1 cellular context compared by ENCODE assay signal in the genomic region with DNA sequence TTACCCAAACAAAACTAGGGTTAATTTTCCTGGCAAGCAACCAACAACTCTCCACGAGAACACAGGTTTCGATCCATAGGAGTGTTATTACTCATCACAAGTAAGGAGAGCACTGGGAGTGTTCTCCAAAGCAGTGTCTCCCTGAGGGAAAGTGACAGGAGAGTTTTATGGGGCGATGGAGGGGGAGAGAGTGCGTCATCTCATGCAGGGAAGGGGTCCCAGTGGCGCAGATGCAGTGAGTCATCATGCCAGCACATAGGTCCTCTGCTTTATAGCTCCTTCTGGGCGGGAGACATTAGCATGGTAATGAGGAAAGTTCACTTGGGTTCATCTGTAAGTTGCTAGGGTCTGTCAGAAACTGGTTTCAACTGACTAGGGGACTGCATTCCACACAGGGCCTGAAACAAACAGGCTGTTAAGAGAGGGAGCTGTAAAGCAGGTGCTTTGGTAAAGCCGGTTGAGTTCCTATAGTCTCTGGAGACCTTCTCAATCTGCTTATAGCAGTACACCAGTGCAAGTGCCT.
A peak's percentile ranks its signal among the peaks of the same experiment; 100 is the strongest.
TF ChIP-seq lines count a peak whose summit lies in the region.

No MANE protein-coding gene starts in this region.

TF ChIP-seq in GM23338, 12 proteins besides CTCF, POLR2A, EP300 and RAD21:
- TF ChIP-seq, protein P1, sequence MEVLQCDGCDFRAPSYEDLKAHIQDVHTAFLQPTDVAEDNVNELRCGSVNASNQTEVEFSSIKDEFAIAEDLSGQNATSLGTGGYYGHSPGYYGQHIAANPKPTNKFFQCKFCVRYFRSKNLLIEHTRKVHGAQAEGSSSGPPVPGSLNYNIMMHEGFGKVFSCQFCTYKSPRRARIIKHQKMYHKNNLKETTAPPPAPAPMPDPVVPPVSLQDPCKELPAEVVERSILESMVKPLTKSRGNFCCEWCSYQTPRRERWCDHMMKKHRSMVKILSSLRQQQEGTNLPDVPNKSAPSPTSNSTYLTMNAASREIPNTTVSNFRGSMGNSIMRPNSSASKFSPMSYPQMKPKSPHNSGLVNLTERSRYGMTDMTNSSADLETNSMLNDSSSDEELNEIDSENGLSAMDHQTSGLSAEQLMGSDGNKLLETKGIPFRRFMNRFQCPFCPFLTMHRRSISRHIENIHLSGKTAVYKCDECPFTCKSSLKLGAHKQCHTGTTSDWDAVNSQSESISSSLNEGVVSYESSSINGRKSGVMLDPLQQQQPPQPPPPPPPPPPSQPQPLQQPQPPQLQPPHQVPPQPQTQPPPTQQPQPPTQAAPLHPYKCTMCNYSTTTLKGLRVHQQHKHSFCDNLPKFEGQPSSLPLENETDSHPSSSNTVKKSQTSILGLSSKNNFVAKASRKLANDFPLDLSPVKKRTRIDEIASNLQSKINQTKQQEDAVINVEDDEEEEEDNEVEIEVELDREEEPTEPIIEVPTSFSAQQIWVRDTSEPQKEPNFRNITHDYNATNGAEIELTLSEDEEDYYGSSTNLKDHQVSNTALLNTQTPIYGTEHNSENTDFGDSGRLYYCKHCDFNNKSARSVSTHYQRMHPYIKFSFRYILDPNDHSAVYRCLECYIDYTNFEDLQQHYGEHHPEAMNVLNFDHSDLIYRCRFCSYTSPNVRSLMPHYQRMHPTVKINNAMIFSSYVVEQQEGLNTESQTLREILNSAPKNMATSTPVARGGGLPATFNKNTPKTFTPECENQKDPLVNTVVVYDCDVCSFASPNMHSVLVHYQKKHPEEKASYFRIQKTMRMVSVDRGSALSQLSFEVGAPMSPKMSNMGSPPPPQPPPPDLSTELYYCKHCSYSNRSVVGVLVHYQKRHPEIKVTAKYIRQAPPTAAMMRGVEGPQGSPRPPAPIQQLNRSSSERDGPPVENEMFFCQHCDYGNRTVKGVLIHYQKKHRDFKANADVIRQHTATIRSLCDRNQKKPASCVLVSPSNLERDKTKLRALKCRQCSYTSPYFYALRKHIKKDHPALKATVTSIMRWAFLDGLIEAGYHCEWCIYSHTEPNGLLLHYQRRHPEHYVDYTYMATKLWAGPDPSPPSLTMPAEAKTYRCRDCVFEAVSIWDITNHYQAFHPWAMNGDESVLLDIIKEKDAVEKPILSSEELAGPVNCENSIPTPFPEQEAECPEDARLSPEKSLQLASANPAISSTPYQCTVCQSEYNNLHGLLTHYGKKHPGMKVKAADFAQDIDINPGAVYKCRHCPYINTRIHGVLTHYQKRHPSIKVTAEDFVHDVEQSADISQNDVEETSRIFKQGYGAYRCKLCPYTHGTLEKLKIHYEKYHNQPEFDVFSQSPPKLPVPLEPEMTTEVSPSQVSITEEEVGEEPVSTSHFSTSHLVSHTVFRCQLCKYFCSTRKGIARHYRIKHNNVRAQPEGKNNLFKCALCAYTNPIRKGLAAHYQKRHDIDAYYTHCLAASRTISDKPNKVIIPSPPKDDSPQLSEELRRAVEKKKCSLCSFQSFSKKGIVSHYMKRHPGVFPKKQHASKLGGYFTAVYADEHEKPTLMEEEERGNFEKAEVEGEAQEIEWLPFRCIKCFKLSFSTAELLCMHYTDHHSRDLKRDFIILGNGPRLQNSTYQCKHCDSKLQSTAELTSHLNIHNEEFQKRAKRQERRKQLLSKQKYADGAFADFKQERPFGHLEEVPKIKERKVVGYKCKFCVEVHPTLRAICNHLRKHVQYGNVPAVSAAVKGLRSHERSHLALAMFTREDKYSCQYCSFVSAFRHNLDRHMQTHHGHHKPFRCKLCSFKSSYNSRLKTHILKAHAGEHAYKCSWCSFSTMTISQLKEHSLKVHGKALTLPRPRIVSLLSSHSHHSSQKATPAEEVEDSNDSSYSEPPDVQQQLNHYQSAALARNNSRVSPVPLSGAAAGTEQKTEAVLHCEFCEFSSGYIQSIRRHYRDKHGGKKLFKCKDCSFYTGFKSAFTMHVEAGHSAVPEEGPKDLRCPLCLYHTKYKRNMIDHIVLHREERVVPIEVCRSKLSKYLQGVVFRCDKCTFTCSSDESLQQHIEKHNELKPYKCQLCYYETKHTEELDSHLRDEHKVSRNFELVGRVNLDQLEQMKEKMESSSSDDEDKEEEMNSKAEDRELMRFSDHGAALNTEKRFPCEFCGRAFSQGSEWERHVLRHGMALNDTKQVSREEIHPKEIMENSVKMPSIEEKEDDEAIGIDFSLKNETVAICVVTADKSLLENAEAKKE (CRISPR knock-in tag; IDR thresholded peaks at IDR 0.05): peak; percentile 76; the same call in 1 of the 2 replicates
- no peak for TF ChIP-seq EZH2 (IDR thresholded peaks at IDR 0.05; ENCODE audit: low read depth, unreplicated experiment)
